Comparison of ENCODE assay signal across 13 cellular contexts in genomic region chr4:75099321-75099720, GRCh38.
DNase-seq lines count a peak whose midpoint lies in the region; ATAC-seq and TF ChIP-seq lines count a peak whose summit lies in the region.
"Had no signal": no experiment of that assay in that cellular context is flagged by ENCODE, and none has a peak within 500 bp of the region (broad histone marks: within the 10 kb centered on the region; RNA-seq: fewer than 3 reads in every experiment).

No MANE protein-coding gene starts in this region.

- H3K4me1 ChIP-seq in Peyer's patch, result no peaks in the 10 kb centered on the region

- ATAC-seq in GM18498 (IDR thresholded peaks at IDR 0.05; ENCODE audit: unreplicated experiment), result peak; percentile 96
- ATAC-seq in GM21360 (IDR thresholded peaks at IDR 0.05; ENCODE audit: unreplicated experiment), result peak; percentile 89
- peak; percentile 58 for ATAC-seq in HG03064 (IDR thresholded peaks at IDR 0.05; ENCODE audit: low read depth, unreplicated experiment)
- ATAC-seq: naive thymus-derived CD8-positive, alpha-beta T cell had no signal

- DNase-seq in Peyer's patch (peak in 2 of 3 donors; percentile 62 to 77), NCI-H2107 treated with DMSO at 0.1 percent for 48 hours (lab: John Stamatoyannopoulos, UW; ENCODE audit: unreplicated experiment) (no peak), NCI-H146 (lab: John Stamatoyannopoulos, UW) (no peak), erythroblast (lab: John Stamatoyannopoulos, UW) (no peak), medulla oblongata (ENCODE audit: extremely low spot score) (no peak)
- DNase-seq: activated naive CD4-positive, alpha-beta T cell treated with Interleukin-2 at 50 U/mL for 16 hours; naive thymus-derived CD8-positive, alpha-beta T cell had no signal

- no peak overlapping the region for H3K27ac ChIP-seq in Peyer's patch
- H3K27ac ChIP-seq: C4-2B, thoracic aorta, VCaP had no signal

- no peak for TF ChIP-seq CTCF in Peyer's patch (IDR thresholded peaks at IDR 0.05)

- no peaks in the 10 kb centered on the region for H3K9me3 ChIP-seq in Peyer's patch

- H3K36me3 ChIP-seq in Peyer's patch, result no peaks in the 10 kb centered on the region
- H3K36me3 ChIP-seq: thoracic aorta had no signal

- no peaks in the 10 kb centered on the region for H3K27me3 ChIP-seq in Peyer's patch

- TF ChIP-seq POLR2A in Peyer's patch (IDR thresholded peaks at IDR 0.05), result no peak
- no peak for TF ChIP-seq POLR2A in erythroblast (IDR thresholded peaks at IDR 0.05; ENCODE audit: low read length)

- no peak overlapping the region for H3K4me3 ChIP-seq in Peyer's patch
- H3K4me3 ChIP-seq: thoracic aorta had no signal

Comparison
In these comparisons a context has a peak if more than half of its experiments do, and no peak if none do; other contexts are left out.
1. DNase-seq: peak in Peyer's patch (2 of 3); none in NCI-H2107 treated with DMSO at 0.1 percent for 48 hours (single experiment), NCI-H146 (single experiment), erythroblast (0 of 2) and medulla oblongata (single experiment).
2. Peak in every context shown above with its lines, with median percentiles within 50 percentile points of each other: ATAC-seq.